Comparison of ENCODE assay signal across 9 cellular contexts in genomic region chr13:79973533-79973963, GRCh38.
DNase-seq lines count a peak whose midpoint lies in the region; ATAC-seq, FAIRE-seq and TF ChIP-seq lines count a peak whose summit lies in the region.
"Had no signal": no experiment of that assay in that cellular context is flagged by ENCODE, and none has a peak within 500 bp of the region (broad histone marks: within the 10 kb centered on the region; RNA-seq: fewer than 3 reads in every experiment).

No MANE protein-coding gene starts in this region.

- TF ChIP-seq CTCF in BJ (IDR thresholded peaks at IDR 0.05; ENCODE audit: insufficient read depth, low read depth, low read length) (peak; percentile 42; the same call in 1 of the 2 replicates), astrocyte (IDR thresholded peaks at IDR 0.05; ENCODE audit: insufficient read depth, low read depth, low read length) (peak; percentile 19), Calu3 (IDR thresholded peaks at IDR 0.05; ENCODE audit: unreplicated experiment) (no peak)

- H3K4me1 ChIP-seq in astrocyte (ENCODE audit: insufficient read depth, low read length), result no peaks in the 10 kb centered on the region
- no peaks in the 10 kb centered on the region for H3K4me1 ChIP-seq in mesendoderm (ENCODE audit: control insufficient read depth, low read depth, low read length)

- no peak overlapping the region for H3K4ac ChIP-seq in mesendoderm (ENCODE audit: low read depth, low read length)

- H3K56ac ChIP-seq in mesendoderm (ENCODE audit: low read length), result no peak overlapping the region

- no peak overlapping the region for H4K8ac ChIP-seq in mesendoderm (ENCODE audit: low read depth, low read length)

- H3K4me3 Mint-ChIP-seq in astrocyte (ENCODE audit: unreplicated experiment) (no peak overlapping the region), Calu3 (ENCODE audit: low read depth, unreplicated experiment) (no peak overlapping the region)

- no peak overlapping the region for H2AK5ac ChIP-seq in mesendoderm (ENCODE audit: low read length)

- H3K9ac ChIP-seq in astrocyte (ENCODE audit: low read length) (no peak overlapping the region), mesendoderm (ENCODE audit: low read length) (no peak overlapping the region)

- no peaks in the 10 kb centered on the region for H3K79me1 ChIP-seq in mesendoderm (ENCODE audit: low read length)

- no CpG with 5 or more reads among the region's 4 CpGs for WGBS in mesendoderm (ENCODE audit: extremely low coverage, insufficient coverage, low lambda C conversion rate)

- intact Hi-C loops in Calu3 (cut with micrococcal nuclease; ENCODE audit: unreplicated experiment), result no loop called here

- no TSS peak for BruUV-seq in Calu3 (replicated peaks; lab: Mats Ljungman, UMichigan)

- H3K4me1 Mint-ChIP-seq in astrocyte (ENCODE audit: low read depth, unreplicated experiment) (no peaks in the 10 kb centered on the region), Calu3 (ENCODE audit: low read depth, unreplicated experiment) (no peaks in the 10 kb centered on the region)

- no peak overlapping the region for H3K4me2 ChIP-seq in astrocyte (ENCODE audit: low read length)
- H3K4me2 ChIP-seq in mesendoderm (ENCODE audit: low read length), result no peak overlapping the region

- no peak overlapping the region for H3K27ac Mint-ChIP-seq in astrocyte (ENCODE audit: unreplicated experiment)
- H3K27ac Mint-ChIP-seq in Calu3 (ENCODE audit: unreplicated experiment), result no peak overlapping the region

- no peaks in the 10 kb centered on the region for H3K36me3 ChIP-seq in BJ (ENCODE audit: control insufficient read depth, insufficient read depth, low read length)
- H3K36me3 ChIP-seq in astrocyte (ENCODE audit: insufficient read depth, low read length), result no peaks in the 10 kb centered on the region
- H3K36me3 ChIP-seq in mesendoderm (ENCODE audit: control insufficient read depth, insufficient read depth, low read length), result no peaks in the 10 kb centered on the region

- H3K27me3 ChIP-seq in BJ (ENCODE audit: control insufficient read depth, insufficient read depth, low read length) (no peaks in the 10 kb centered on the region), astrocyte (ENCODE audit: insufficient read depth, low read length) (no peaks in the 10 kb centered on the region), mesendoderm (ENCODE audit: insufficient read depth, low read length, poor library complexity) (no peaks in the 10 kb centered on the region)

- POLR2A ChIA-PET in BJ (lab: Charles Lee), result no interaction called here

- H4K20me1 ChIP-seq in astrocyte (ENCODE audit: insufficient read depth, low read length), result no peaks in the 10 kb centered on the region

- H3K9me3 Mint-ChIP-seq in astrocyte (ENCODE audit: unreplicated experiment) (peaks cover 21% of the 10 kb centered on the region), Calu3 (ENCODE audit: low read depth, unreplicated experiment) (peaks cover 6% of the 10 kb centered on the region)

- no peaks in the 10 kb centered on the region for H3K9me3 ChIP-seq in astrocyte (ENCODE audit: insufficient read depth, low read depth, low read length)

- no peaks in the 10 kb centered on the region for H3K27me3 Mint-ChIP-seq in astrocyte (ENCODE audit: low read depth, unreplicated experiment)
- no peaks in the 10 kb centered on the region for H3K27me3 Mint-ChIP-seq in Calu3 (ENCODE audit: unreplicated experiment)

- no peak overlapping the region for H3K18ac ChIP-seq in mesendoderm (ENCODE audit: low read length)

- no peak overlapping the region for H2AFZ ChIP-seq in astrocyte (ENCODE audit: low read depth, low read length)

- no peak overlapping the region for H3K4me3 ChIP-seq in BJ (ENCODE audit: low read depth, low read length)
- H3K4me3 ChIP-seq in astrocyte (ENCODE audit: insufficient read depth, low read depth, low read length), result no peak overlapping the region
- no peak overlapping the region for H3K4me3 ChIP-seq in mesendoderm (ENCODE audit: low read length)

- H3K79me2 ChIP-seq in astrocyte (ENCODE audit: insufficient read depth, low read length) (no peaks in the 10 kb centered on the region), mesendoderm (ENCODE audit: control insufficient read depth, insufficient read depth, low read length) (no peaks in the 10 kb centered on the region)

- H4K5ac ChIP-seq in mesendoderm (ENCODE audit: low read length), result no peak overlapping the region

- FAIRE-seq in astrocyte (lab: Jason Lieb, UNC), result no peak
- FAIRE-seq in RCC 7860 (lab: Jason Lieb, UNC), result no peak
- FAIRE-seq: endometrium had no signal

- DNase-seq in BJ (ENCODE audit: low read depth), result no peak
- DNase-seq in astrocyte (ENCODE audit: low read depth), result no peak
- peak; percentile 47 for DNase-seq in mesendoderm
- no peak for DNase-seq in RCC 7860 (ENCODE audit: low spot score)
- DNase-seq in nucleus accumbens (lab: John Stamatoyannopoulos, UW), result no peak
- no peak for DNase-seq in Calu3

- peaks cover 4% of the 10 kb centered on the region for H3K36me3 Mint-ChIP-seq in astrocyte (ENCODE audit: low read depth, unreplicated experiment)
- H3K36me3 Mint-ChIP-seq in Calu3 (ENCODE audit: insufficient read depth, unreplicated experiment), result no peaks in the 10 kb centered on the region

- H3K23ac ChIP-seq in mesendoderm (ENCODE audit: low read length), result no peak overlapping the region

- H2BK5ac ChIP-seq in mesendoderm (ENCODE audit: low read length), result no peak overlapping the region

- no peak overlapping the region for H2BK120ac ChIP-seq in mesendoderm (ENCODE audit: low read depth, low read length)

- CTCF ChIA-PET in BJ (lab: Yijun Ruan, JAX), result interaction anchor here (0.6 to 1.4 kb wide), 4 partner anchors 16 to 239 kb away, joined by 3 to 6 read pairs (median 4); no protein-coding TSS in a partner anchor
- CTCF ChIA-PET in Calu3 (lab: Charles Lee), result no interaction called here

- ATAC-seq in GM19328 (IDR thresholded peaks at IDR 0.05; ENCODE audit: unreplicated experiment), result peak; percentile 89
- peak; percentile 73 for ATAC-seq in HG03280 (IDR thresholded peaks at IDR 0.05; ENCODE audit: unreplicated experiment)

- H3K27ac ChIP-seq in astrocyte (ENCODE audit: low read depth, low read length) (no peak overlapping the region), mesendoderm (ENCODE audit: low read depth, low read length) (no peak overlapping the region)

- no peak overlapping the region for H2BK15ac ChIP-seq in mesendoderm (replicated peaks; ENCODE audit: low read depth)
